Comparison of ENCODE assay signal across 1 cellular context in the genomic region with DNA sequence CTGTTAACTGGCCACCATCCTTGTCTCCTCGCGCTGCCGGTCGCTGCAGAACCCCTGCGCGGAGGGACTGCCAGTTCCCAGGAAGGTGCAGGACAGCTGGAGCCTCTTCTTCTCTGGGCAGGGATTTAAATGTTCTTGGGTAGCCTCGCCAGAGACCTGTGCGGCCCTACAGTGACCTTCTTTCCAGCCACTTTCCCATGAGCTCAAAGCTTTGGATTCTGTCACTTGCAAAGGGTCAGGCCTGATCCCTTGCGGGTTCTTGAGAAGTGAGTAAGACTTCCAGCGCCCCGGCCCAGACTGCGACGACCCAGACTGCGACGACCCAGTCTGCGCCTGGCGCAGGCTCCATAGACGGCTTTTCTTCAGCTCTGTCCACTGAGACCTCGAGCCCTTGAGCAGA.
TF ChIP-seq lines count a peak whose summit lies in the region.

No MANE protein-coding gene starts in this region.

TF ChIP-seq in H1, 55 proteins besides CTCF, POLR2A, EP300 and RAD21:
- no peak for TF ChIP-seq CREB1 (IDR thresholded peaks at IDR 0.05)
- TF ChIP-seq CBX8 (IDR thresholded peaks at IDR 0.05; ENCODE audit: borderline replicate concordance, low read depth, low read length), result no peak
- TF ChIP-seq, protein P1, sequence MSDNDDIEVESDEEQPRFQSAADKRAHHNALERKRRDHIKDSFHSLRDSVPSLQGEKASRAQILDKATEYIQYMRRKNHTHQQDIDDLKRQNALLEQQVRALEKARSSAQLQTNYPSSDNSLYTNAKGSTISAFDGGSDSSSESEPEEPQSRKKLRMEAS (IDR thresholded peaks at IDR 0.05), result no peak
- TF ChIP-seq ZNF274 (IDR thresholded peaks at IDR 0.05; ENCODE audit: borderline replicate concordance, extremely low read depth, low read length), result no peak
